Comparison of ENCODE assay signal across 34 cellular contexts in genomic region chr7:86280150-86280549, GRCh38.
"Had no signal": no experiment of that assay in that cellular context is flagged by ENCODE, and none has a peak within 500 bp of the region (broad histone marks: within the 10 kb centered on the region; RNA-seq: fewer than 3 reads in every experiment).

No MANE protein-coding gene starts in this region.

- H3K36me3 ChIP-seq: adrenal gland, ascending aorta, brain microvascular endothelial cell, breast epithelium, cardiac muscle cell had no signal

- DNase-seq: activated effector memory CD4-positive, alpha-beta T cell treated with anti-CD3 and anti-CD28 coated beads, Interleukin-2, amount 50 U/mL, for 16 hours; activated effector memory CD4-positive, alpha-beta T cell treated with Interleukin-2 at 50 U/mL for 16 hours; activated gamma-delta T cell; activated gamma-delta T cell treated with Interleukin-2 at 50 U/mL for 16 hours; activated naive CD4-positive, alpha-beta T cell; activated naive CD4-positive, alpha-beta T cell treated with anti-CD3 and anti-CD28 coated beads for 36 hours; activated naive CD4-positive, alpha-beta T cell treated with anti-CD3 and anti-CD28 coated beads, Interleukin-2, amount 10 ng/mL, durations not matched to agents 7 days and 5 days; activated naive CD4-positive, alpha-beta T cell treated with anti-CD3 and anti-CD28 coated beads, Interleukin-2, amount 50 U/mL, for 16 hours; activated naive CD4-positive, alpha-beta T cell treated with Interleukin-2 at 50 U/mL for 16 hours; activated naive CD8-positive, alpha-beta T cell treated with anti-CD3 and anti-CD28 coated beads for 36 hours; activated naive CD8-positive, alpha-beta T cell treated with anti-CD3 and anti-CD28 coated beads, Interleukin-2, amount 10 ng/mL, durations not matched to agents 7 days and 5 days; activated naive CD8-positive, alpha-beta T cell treated with anti-CD3 and anti-CD28 coated beads, Interleukin-2, amount 50 U/mL, for 24 hours; activated T-cell treated with anti-CD3 and anti-CD28 coated beads, Interleukin-2, amount 50 U/mL, for 1 hour; activated T-cell treated with anti-CD3 and anti-CD28 coated beads, Interleukin-2, amount 50 U/mL, for 24 hours; activated T-cell treated with anti-CD3 and anti-CD28 coated beads, Interleukin-2, amount 50 U/mL, for 4 hours; activated T-cell treated with anti-CD3 and anti-CD28 coated beads, Interleukin-2, amount 50 U/mL, for 48 hours; activated T-cell treated with anti-CD3 and anti-CD28 coated beads, Interleukin-2, amount 50 U/mL, for 72 hours; adrenal gland; amniotic stem cell; amygdala; anterior cingulate cortex; aorta; body of pancreas; brain microvascular endothelial cell; caudate nucleus; central memory CD4-positive, alpha-beta T cell; cerebellar nuclear complex had no signal

- H3K27me3 ChIP-seq: adrenal gland, ascending aorta, body of pancreas, brain microvascular endothelial cell, breast epithelium, cardiac muscle cell had no signal

- H3K27ac ChIP-seq: adrenal gland, ascending aorta, body of pancreas, brain microvascular endothelial cell, breast epithelium, cardiac muscle cell had no signal

- FAIRE-seq: astrocyte, bronchial epithelial cell had no signal

- ATAC-seq: activated naive CD4-positive, alpha-beta T cell treated with anti-CD3 and anti-CD28 coated beads, Interleukin-2, amount 50 U/mL, for 72 hours; activated naive CD8-positive, alpha-beta T cell treated with anti-CD3 and anti-CD28 coated beads, Interleukin-2, amount 50 U/mL, for 24 hours; activated T-cell treated with anti-CD3 and anti-CD28 coated beads, Interleukin-2, amount 50 U/mL, for 4 hours; activated T-cell treated with anti-CD3 and anti-CD28 coated beads, Interleukin-2, amount 50 U/mL, for 72 hours; activated T-helper 17 cell treated with anti-CD3 and anti-CD28 coated beads, Interleukin-2, amount 50 U/mL, for 72 hours; body of pancreas had no signal

- H3K4me3 ChIP-seq: adrenal gland, ascending aorta, body of pancreas, breast epithelium, cardiac muscle cell had no signal

- H3K9me3 ChIP-seq: adrenal gland, ascending aorta, body of pancreas had no signal

- H3K4me1 ChIP-seq: adrenal gland, ascending aorta, body of pancreas, breast epithelium had no signal
